8 cellular contexts compared by ENCODE assay signal in the genomic region with DNA sequence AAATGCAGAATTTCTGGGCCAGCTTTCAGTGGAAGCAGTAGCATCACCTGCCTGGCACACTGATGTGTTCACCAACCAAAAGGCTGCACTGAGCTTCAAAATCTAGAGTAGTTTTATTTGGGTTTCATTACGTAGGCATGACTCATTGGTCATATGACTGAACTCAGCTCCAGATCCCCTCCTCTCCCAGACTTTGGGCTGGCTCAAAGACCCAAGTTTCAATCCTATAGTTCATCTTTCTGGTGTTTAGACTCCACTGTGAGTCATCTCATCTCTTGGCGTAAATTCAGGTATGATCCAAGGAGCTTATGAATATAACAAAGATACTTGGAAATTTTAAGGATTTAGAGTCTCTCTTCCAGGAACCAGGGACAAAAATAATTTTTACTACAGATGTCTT. TPM values are rescaled to one million over a fixed set of nuclear protein-coding genes. Genes with fewer than 3 reads are reported as not detected.
A peak's percentile ranks its signal among the peaks of the same experiment; 100 is the strongest.
DNase-seq lines count a peak whose midpoint lies in the region; ATAC-seq and TF ChIP-seq lines count a peak whose summit lies in the region.

No MANE protein-coding gene starts in this region.

- H3K27ac Mint-ChIP-seq in activated CD4-positive, alpha-beta memory T cell treated with anti-CD3 and anti-CD28 coated beads for 36 hours, result no peak overlapping the region
- no peak overlapping the region for H3K27ac Mint-ChIP-seq in activated CD4-positive, alpha-beta memory T cell treated with anti-CD3 and anti-CD28 coated beads, Interleukin-2, amount 10 ng/mL, durations not matched to agents 7 days and 5 days
- H3K27ac Mint-ChIP-seq in stimulated activated naive CD8-positive, alpha-beta T cell treated with anti-CD3 and anti-CD28 coated beads, Interleukin-15, amount 100 ng/mL, for 72 hours, result no peak overlapping the region

- DNase-seq in activated CD4-positive, alpha-beta memory T cell treated with anti-CD3 and anti-CD28 coated beads for 36 hours, result peak; percentile 18
- DNase-seq in activated CD4-positive, alpha-beta memory T cell treated with anti-CD3 and anti-CD28 coated beads, Interleukin-2, amount 10 ng/mL, durations not matched to agents 7 days and 5 days, result no peak
- peak; percentile 67 for DNase-seq in RWPE2 (ENCODE audit: low spot score)
- DNase-seq in foreskin keratinocyte, result peak; percentile 89 to 96
- DNase-seq in stimulated activated naive CD8-positive, alpha-beta T cell treated with anti-CD3 and anti-CD28 coated beads, Interleukin-15, amount 100 ng/mL, for 72 hours, result no peak
- DNase-seq in activated gamma-delta T cell (lab: John Stamatoyannopoulos, UW), result no peak

- POLR2A ChIA-PET in activated CD4-positive, alpha-beta memory T cell treated with anti-CD3 and anti-CD28 coated beads for 36 hours (lab: Charles Lee), result interaction anchor here (0.6 to 1.2 kb wide), 2 partner anchors 18 to 105 kb away, joined by 4 read pairs; a partner anchor contains a TSS
- POLR2A ChIA-PET in activated CD4-positive, alpha-beta memory T cell treated with anti-CD3 and anti-CD28 coated beads, Interleukin-2, amount 10 ng/mL, durations not matched to agents 7 days and 5 days (lab: Charles Lee), result interaction anchor here (0.9 to 2.4 kb wide), 3 partner anchors 16 to 63 kb away, joined by 6 to 11 read pairs (median 6); a partner anchor contains a TSS

- H3K4me1 ChIP-seq in RWPE2 (ENCODE audit: insufficient read depth, poor library complexity, severe bottlenecking) (peaks cover 5% of the 10 kb centered on the region), foreskin keratinocyte (peaks cover 10% of the 10 kb centered on the region)

- no peak overlapping the region for H3K4me3 ChIP-seq in RWPE2 (ENCODE audit: severe bottlenecking)

- peaks cover 19% of the 10 kb centered on the region for H3K4me1 Mint-ChIP-seq in activated CD4-positive, alpha-beta memory T cell treated with anti-CD3 and anti-CD28 coated beads for 36 hours (ENCODE audit: low read depth)
- H3K4me1 Mint-ChIP-seq in activated CD4-positive, alpha-beta memory T cell treated with anti-CD3 and anti-CD28 coated beads, Interleukin-2, amount 10 ng/mL, durations not matched to agents 7 days and 5 days, result peaks cover 9% of the 10 kb centered on the region
- peaks cover 9% of the 10 kb centered on the region for H3K4me1 Mint-ChIP-seq in stimulated activated naive CD8-positive, alpha-beta T cell treated with anti-CD3 and anti-CD28 coated beads, Interleukin-15, amount 100 ng/mL, for 72 hours

- H3K27me3 Mint-ChIP-seq in activated CD4-positive, alpha-beta memory T cell treated with anti-CD3 and anti-CD28 coated beads for 36 hours, result no peaks in the 10 kb centered on the region
- H3K27me3 Mint-ChIP-seq in activated CD4-positive, alpha-beta memory T cell treated with anti-CD3 and anti-CD28 coated beads, Interleukin-2, amount 10 ng/mL, durations not matched to agents 7 days and 5 days, result no peaks in the 10 kb centered on the region
- no peaks in the 10 kb centered on the region for H3K27me3 Mint-ChIP-seq in stimulated activated naive CD8-positive, alpha-beta T cell treated with anti-CD3 and anti-CD28 coated beads, Interleukin-15, amount 100 ng/mL, for 72 hours

- intact Hi-C loops in activated CD4-positive, alpha-beta memory T cell treated with anti-CD3 and anti-CD28 coated beads for 36 hours (cut with micrococcal nuclease), result no loop called here

- H3K27ac ChIP-seq in RWPE2 (ENCODE audit: poor library complexity, severe bottlenecking) (peak overlapping the region; percentile 36), foreskin keratinocyte (peak overlapping the region; percentile 80)

- CTCF ChIA-PET in activated CD4-positive, alpha-beta memory T cell treated with anti-CD3 and anti-CD28 coated beads for 36 hours (lab: Charles Lee), result interaction anchor here (2.1 kb wide), 1 partner anchor 15 kb away, joined by 6 read pairs; no protein-coding TSS in a partner anchor
- CTCF ChIA-PET in activated CD4-positive, alpha-beta memory T cell treated with anti-CD3 and anti-CD28 coated beads, Interleukin-2, amount 10 ng/mL, durations not matched to agents 7 days and 5 days (lab: Charles Lee), result interaction anchor here (0.5 to 2.3 kb wide), 3 partner anchors 10 to 30 kb away, joined by 3 to 8 read pairs (median 3); a partner anchor contains a TSS

- H3K4me3 Mint-ChIP-seq in activated CD4-positive, alpha-beta memory T cell treated with anti-CD3 and anti-CD28 coated beads for 36 hours, result no peak overlapping the region
- no peak overlapping the region for H3K4me3 Mint-ChIP-seq in activated CD4-positive, alpha-beta memory T cell treated with anti-CD3 and anti-CD28 coated beads, Interleukin-2, amount 10 ng/mL, durations not matched to agents 7 days and 5 days
- no peak overlapping the region for H3K4me3 Mint-ChIP-seq in stimulated activated naive CD8-positive, alpha-beta T cell treated with anti-CD3 and anti-CD28 coated beads, Interleukin-15, amount 100 ng/mL, for 72 hours

- TF ChIP-seq CTCF in RWPE2 (IDR thresholded peaks at IDR 0.05; ENCODE audit: poor library complexity, severe bottlenecking) (no peak), foreskin keratinocyte (conservative IDR thresholded peaks at IDR 0.05) (no peak)

- H3K9me3 ChIP-seq in RWPE2 (ENCODE audit: severe bottlenecking), result no peaks in the 10 kb centered on the region

- peaks cover 51% of the 10 kb centered on the region for H3K36me3 ChIP-seq in RWPE2 (ENCODE audit: low read depth)

- no peaks in the 10 kb centered on the region for H3K9me3 Mint-ChIP-seq in activated CD4-positive, alpha-beta memory T cell treated with anti-CD3 and anti-CD28 coated beads for 36 hours
- no peaks in the 10 kb centered on the region for H3K9me3 Mint-ChIP-seq in activated CD4-positive, alpha-beta memory T cell treated with anti-CD3 and anti-CD28 coated beads, Interleukin-2, amount 10 ng/mL, durations not matched to agents 7 days and 5 days
- no peaks in the 10 kb centered on the region for H3K9me3 Mint-ChIP-seq in stimulated activated naive CD8-positive, alpha-beta T cell treated with anti-CD3 and anti-CD28 coated beads, Interleukin-15, amount 100 ng/mL, for 72 hours

- ATAC-seq in RWPE2 (ENCODE audit: low read depth), result peak; percentile 99
- ATAC-seq in foreskin keratinocyte, result peak; percentile 98
- ATAC-seq in stimulated activated naive CD8-positive, alpha-beta T cell treated with anti-CD3 and anti-CD28 coated beads, Interleukin-15, amount 100 ng/mL, for 72 hours, result peak; percentile 78
- ATAC-seq in HG03025 (IDR thresholded peaks at IDR 0.05; ENCODE audit: low FRiP score, unreplicated experiment), result no peak
- ATAC-seq in HG03139 (IDR thresholded peaks at IDR 0.05; ENCODE audit: unreplicated experiment), result no peak

- H3K27me3 ChIP-seq in RWPE2 (ENCODE audit: insufficient read depth, poor library complexity, severe bottlenecking) (no peaks in the 10 kb centered on the region), foreskin keratinocyte (no peaks in the 10 kb centered on the region)

- H3K36me3 Mint-ChIP-seq in activated CD4-positive, alpha-beta memory T cell treated with anti-CD3 and anti-CD28 coated beads for 36 hours, result peaks cover under 1% of the 10 kb centered on the region
- peaks cover 34% of the 10 kb centered on the region for H3K36me3 Mint-ChIP-seq in activated CD4-positive, alpha-beta memory T cell treated with anti-CD3 and anti-CD28 coated beads, Interleukin-2, amount 10 ng/mL, durations not matched to agents 7 days and 5 days (ENCODE audit: low read depth)

RNA-seq across cellular contexts. Expression of a gene that starts 17.7 kb away (rescaled TPM):
- 10 to 100 TPM; 10.0 to 11.1 TPM for total RNA-seq in activated CD4-positive, alpha-beta memory T cell treated with anti-CD3 and anti-CD28 coated beads for 36 hours
- 10 to 100 TPM; 17.1 to 17.3 TPM for total RNA-seq in activated CD4-positive, alpha-beta memory T cell treated with anti-CD3 and anti-CD28 coated beads, Interleukin-2, amount 10 ng/mL, durations not matched to agents 7 days and 5 days
- total RNA-seq in foreskin keratinocyte, result 7.9 and 9.2 TPM in 2 replicates
- polyA plus RNA-seq in foreskin keratinocyte, result 5.5 and 5.8 TPM in 2 replicates

Comparison
In these comparisons a context has a peak if more than half of its experiments do, and no peak if none do; other contexts are left out.
1. DNase-seq: peak in activated CD4-positive, alpha-beta memory T cell treated with anti-CD3 and anti-CD28 coated beads for 36 hours (single experiment), RWPE2 (single experiment) and foreskin keratinocyte (2 of 2); none in activated CD4-positive, alpha-beta memory T cell treated with anti-CD3 and anti-CD28 coated beads, Interleukin-2, amount 10 ng/mL, durations not matched to agents 7 days and 5 days (single experiment), stimulated activated naive CD8-positive, alpha-beta T cell treated with anti-CD3 and anti-CD28 coated beads, Interleukin-15, amount 100 ng/mL, for 72 hours (0 of 2) and activated gamma-delta T cell (single experiment).
2. ATAC-seq: peak in RWPE2 (single experiment), foreskin keratinocyte (single experiment) and stimulated activated naive CD8-positive, alpha-beta T cell treated with anti-CD3 and anti-CD28 coated beads, Interleukin-15, amount 100 ng/mL, for 72 hours (single experiment); none in HG03025 (single experiment) and HG03139 (single experiment).